8 cellular contexts compared by ENCODE assay signal in genomic region chr20:62937353-62938104, GRCh38. TPM values are rescaled to one million over a fixed set of nuclear protein-coding genes. Genes with fewer than 3 reads are reported as not detected.
DNase-seq lines count a peak whose midpoint lies in the region; ATAC-seq and TF ChIP-seq lines count a peak whose summit lies in the region.

No MANE protein-coding gene starts in this region.

- no peaks in the 10 kb centered on the region for H3K27me3 ChIP-seq in left lung

- peak overlapping the region; percentile 92 for H3K27ac Mint-ChIP-seq in activated CD4-positive, alpha-beta T cell treated with anti-CD3 and anti-CD28 coated beads, Interleukin-2, amount 10 ng/mL, durations not matched to agents 7 days and 5 days

- H3K36me3 ChIP-seq in left lung = peaks cover 0 to 42% of the 10 kb centered on the region in 2 donors

- POLR2A ChIA-PET in activated CD4-positive, alpha-beta T cell treated with anti-CD3 and anti-CD28 coated beads, Interleukin-2, amount 10 ng/mL, durations not matched to agents 7 days and 5 days (lab: Charles Lee) = interaction anchor here (0.7 to 1.5 kb wide), 2 partner anchors 10 to 19 kb away, joined by 3 to 4 read pairs; no protein-coding TSS in a partner anchor

- H3K4me3 Mint-ChIP-seq in activated CD4-positive, alpha-beta T cell treated with anti-CD3 and anti-CD28 coated beads, Interleukin-2, amount 10 ng/mL, durations not matched to agents 7 days and 5 days = no peak overlapping the region

- no peaks in the 10 kb centered on the region for H3K9me3 ChIP-seq in left lung

- H3K27ac ChIP-seq in coronary artery (peak overlapping the region; percentile 85 to 97), left lung (peak overlapping the region; percentile 83 to 85)

- TF ChIP-seq CTCF in coronary artery (IDR thresholded peaks at IDR 0.05) (no peak), left lung (IDR thresholded peaks at IDR 0.05) (no peak)

- peak overlapping the region; percentile 93 for H3K4me3 ChIP-seq in coronary artery
- peak overlapping the region; percentile 83 to 90 for H3K4me3 ChIP-seq in left lung

- H3K36me3 Mint-ChIP-seq in activated CD4-positive, alpha-beta T cell treated with anti-CD3 and anti-CD28 coated beads, Interleukin-2, amount 10 ng/mL, durations not matched to agents 7 days and 5 days (ENCODE audit: low read depth) = peaks cover 21% of the 10 kb centered on the region

- DNase-seq in C1 segment of cervical spinal cord (lab: John Stamatoyannopoulos, UW) = peak; percentile 87 to 97 (median 92)
- DNase-seq in NCI-H526 treated with DMSO at 0.1 percent for 48 hours (lab: John Stamatoyannopoulos, UW) = peak; percentile 91
- peak; percentile 97 for DNase-seq in activated CD4-positive, alpha-beta T cell treated with anti-CD3 and anti-CD28 coated beads, Interleukin-2, amount 10 ng/mL, durations not matched to agents 7 days and 5 days
- DNase-seq in coronary artery (ENCODE audit: low spot score) = peak; percentile 97
- peak; percentile 96 to 97 for DNase-seq in left lung
- peak; percentile 97 to 98 for DNase-seq in stimulated activated CD4-positive, alpha-beta T cell treated with anti-CD3 and anti-CD28 coated beads, Interleukin-2, amount 100 ng/mL, for 24 hours

- ATAC-seq in GM19372 (IDR thresholded peaks at IDR 0.05; ENCODE audit: low read depth, unreplicated experiment) (peak; percentile 91), HG03520 (IDR thresholded peaks at IDR 0.05; ENCODE audit: unreplicated experiment) (peak; percentile 80), left lung (peak; percentile 96)

- no peaks in the 10 kb centered on the region for H3K9me3 Mint-ChIP-seq in activated CD4-positive, alpha-beta T cell treated with anti-CD3 and anti-CD28 coated beads, Interleukin-2, amount 10 ng/mL, durations not matched to agents 7 days and 5 days

- intact Hi-C loops in left lung (cut with DNase I) = no loop called here

- H3K4me1 Mint-ChIP-seq in activated CD4-positive, alpha-beta T cell treated with anti-CD3 and anti-CD28 coated beads, Interleukin-2, amount 10 ng/mL, durations not matched to agents 7 days and 5 days = peaks cover 35% of the 10 kb centered on the region

- H3K27me3 Mint-ChIP-seq in activated CD4-positive, alpha-beta T cell treated with anti-CD3 and anti-CD28 coated beads, Interleukin-2, amount 10 ng/mL, durations not matched to agents 7 days and 5 days = no peaks in the 10 kb centered on the region

- CTCF ChIA-PET in activated CD4-positive, alpha-beta T cell treated with anti-CD3 and anti-CD28 coated beads, Interleukin-2, amount 10 ng/mL, durations not matched to agents 7 days and 5 days (lab: Charles Lee) = interaction anchor here (0.8 to 4.0 kb wide), 8 partner anchors 11 to 286 kb away, joined by 3 to 14 read pairs (median 4); partner anchors contain the start of gene DIDO1

- peaks cover 21 to 49% of the 10 kb centered on the region in 2 donors for H3K4me1 ChIP-seq in left lung

RNA-seq across cellular contexts. Expression of gene GID8, which starts 0.4 kb away (rescaled TPM):
- 10 to 100 TPM; 32.5 to 35.1 TPM for total RNA-seq in activated CD4-positive, alpha-beta T cell treated with anti-CD3 and anti-CD28 coated beads, Interleukin-2, amount 10 ng/mL, durations not matched to agents 7 days and 5 days
- 10 to 100 TPM; 24.5 to 25.4 TPM for total RNA-seq in left lung

RNA-seq across cellular contexts. Expression of gene DIDO1, which starts 11.2 kb away (rescaled TPM):
- 10 to 100 TPM; 78.3 to 79.4 TPM for total RNA-seq in activated CD4-positive, alpha-beta T cell treated with anti-CD3 and anti-CD28 coated beads, Interleukin-2, amount 10 ng/mL, durations not matched to agents 7 days and 5 days
- 10 to 100 TPM; 38.1 to 45.7 TPM for total RNA-seq in left lung

RNA-seq across cellular contexts. Expression of gene SLC17A9, which starts 15.0 kb away (rescaled TPM):
- total RNA-seq in activated CD4-positive, alpha-beta T cell treated with anti-CD3 and anti-CD28 coated beads, Interleukin-2, amount 10 ng/mL, durations not matched to agents 7 days and 5 days = 10 to 100 TPM; 11.6 to 12.6 TPM
- 10 to 100 TPM; 16.1 to 18.1 TPM for total RNA-seq in left lung

Comparison
In these comparisons a context has a peak if more than half of its experiments do, and no peak if none do; other contexts are left out.
1. Peak in every context shown above with its lines: DNase-seq, ATAC-seq, H3K4me3 ChIP-seq and H3K27ac ChIP-seq.